1 cellular context compared by ENCODE assay signal in the genomic region with DNA sequence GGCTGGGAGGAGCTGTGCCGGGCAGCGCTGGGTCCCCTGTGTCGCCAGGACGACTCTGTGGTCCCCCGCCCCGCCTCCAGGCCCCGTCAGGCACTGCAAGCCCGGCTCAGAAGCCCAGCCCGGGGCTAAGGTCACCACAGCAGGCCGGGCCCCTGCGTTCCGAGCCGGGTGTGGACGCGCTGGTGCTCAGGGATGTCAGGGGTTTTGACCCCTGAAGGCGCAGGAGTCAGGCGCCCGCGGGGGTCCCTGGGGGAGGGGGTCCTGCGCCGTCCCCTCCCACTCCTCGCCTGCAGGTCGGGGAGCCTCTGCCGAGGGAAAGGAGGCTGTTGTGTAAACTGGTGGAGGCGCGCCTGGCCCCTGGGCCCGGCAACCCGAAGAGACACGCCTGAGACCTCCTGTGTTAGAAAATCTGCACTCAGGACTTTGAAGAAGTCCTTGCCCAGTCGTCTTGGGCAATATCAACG.
TF ChIP-seq lines count a peak whose summit lies in the region.

No MANE protein-coding gene starts in this region.

TF ChIP-seq in SK-N-SH treated with all-trans-retinoic acid at 6 μM for 48 hours, 23 proteins besides CTCF, POLR2A, EP300 and RAD21 (continued from another document):
- TF ChIP-seq ZNF565 (CRISPR knock-in tag; conservative IDR thresholded peaks at IDR 0.05; ENCODE audit: low read depth): no peak
